In genomic region chr2:85577063-85577385, GRCh38 we compare ENCODE assay signal across 9 cellular contexts. TPM values are rescaled to one million over a fixed set of nuclear protein-coding genes. Genes with fewer than 3 reads are reported as not detected.
DNase-seq lines count a peak whose midpoint lies in the region; ATAC-seq, FAIRE-seq and TF ChIP-seq lines count a peak whose summit lies in the region.
"Had no signal": no experiment of that assay in that cellular context is flagged by ENCODE, and none has a peak within 500 bp of the region (broad histone marks: within the 10 kb centered on the region; RNA-seq: fewer than 3 reads in every experiment).

No MANE protein-coding gene starts in this region.

- H3K4me1 ChIP-seq in OCI-LY1 (ENCODE audit: insufficient read depth, low read length, severe bottlenecking) (peaks cover 27% of the 10 kb centered on the region), H1 (replicated peaks in 1 of 4; ENCODE audit: control insufficient read depth in 3 of 4, insufficient read depth in 4 of 4, low read length in 3 of 4) (peaks cover 2 to 14% (median 7%) of the 10 kb centered on the region in 4 experiments), neutrophil (ENCODE audit: control insufficient read depth in 1 of 2, insufficient read depth in 1 of 2, low read depth in 1 of 2, low read length in 1 of 2) (peaks cover 36 to 37% of the 10 kb centered on the region in 2 experiments)

- H2BK12ac ChIP-seq in H1 (ENCODE audit: low read depth, low read length) = no peak overlapping the region

- H3K79me2 ChIP-seq in OCI-LY1 (ENCODE audit: insufficient read depth, low read length) (no peaks in the 10 kb centered on the region), H1 (ENCODE audit: control insufficient read depth in 1 of 2, insufficient read depth in 2 of 2, low read length in 2 of 2) (no peaks in the 10 kb centered on the region)

- no peak overlapping the region for H2AFZ ChIP-seq in OCI-LY1 (ENCODE audit: low read length)
- no peak overlapping the region for H2AFZ ChIP-seq in H1 (ENCODE audit: low read length)

- peaks cover 36% of the 10 kb centered on the region for H3K36me3 Mint-ChIP-seq in CD4-positive, alpha-beta T cell (ENCODE audit: low read depth)

- no peak for ATAC-seq in CD4-positive, alpha-beta T cell (ENCODE audit: poor library complexity)
- no peak for ATAC-seq in GM19463 (IDR thresholded peaks at IDR 0.05; ENCODE audit: unreplicated experiment)

- H3K14ac ChIP-seq in H1 (ENCODE audit: insufficient read length) = no peak overlapping the region

- DNase-seq in CD4-positive, alpha-beta T cell = no peak
- no peak for DNase-seq in H1 (ENCODE audit: low read depth in 1 of 2, low spot score in 2 of 2)
- DNase-seq in D721Med (ENCODE audit: insufficient read length, low spot score) = no peak
- DNase-seq in SIG-M5 (lab: John Stamatoyannopoulos, UW) = no peak
- no peak for DNase-seq in SKM-1 treated with dmso at 0.1 percent for 144 hours (lab: John Stamatoyannopoulos, UW; ENCODE audit: unreplicated experiment)

- no peak overlapping the region for H3K18ac ChIP-seq in H1 (ENCODE audit: extremely low read depth, low read length)

- 75% methylated on average over 1 of the region's 3 CpGs; no CpG with 5 or more reads in 1 of the 2 experiments for WGBS in H1 (ENCODE audit: extremely low coverage in 1 of 2, insufficient coverage in 1 of 2, insufficient read length in 1 of 2, insufficient replicate concordance in 2 of 2, low coverage in 1 of 2, low lambda C conversion rate in 2 of 2, missing lambda C conversion rate in 1 of 2), 2 experiments

- H3K27ac Mint-ChIP-seq in CD4-positive, alpha-beta T cell = peak overlapping the region; percentile 94

- POLR2A ChIA-PET in CD4-positive, alpha-beta T cell (lab: Charles Lee) = interaction anchor here (1.4 to 4.5 kb wide), 6 partner anchors 11 to 249 kb away, joined by 3 to 19 read pairs (median 8); partner anchors contain the start of genes GGCX, RNF181, SH2D6 and TGOLN2
- POLR2A ChIA-PET in H1 (lab: Charles Lee; ENCODE audit: partially characterized antibody) = interaction anchor here (0.6 to 4.1 kb wide), 15 partner anchors 10 to 492 kb away, joined by 3 to 28 read pairs (median 6); partner anchors contain the start of genes C2orf68, ELMOD3, GGCX and MAT2A

- H3K23ac ChIP-seq in H1 (ENCODE audit: insufficient read length) = no peak overlapping the region

- no peak overlapping the region for H2BK5ac ChIP-seq in H1 (ENCODE audit: low read depth, low read length)

- intact Hi-C loops in CD4-positive, alpha-beta T cell (cut with DNase I, micrococcal nuclease) = no loop called here

- no peaks in the 10 kb centered on the region for H3K9me3 ChIP-seq in CD4-positive, alpha-beta T cell (ENCODE audit: control insufficient read depth, low read length)
- H3K9me3 ChIP-seq in OCI-LY1 (ENCODE audit: low read length) (no peaks in the 10 kb centered on the region), H1 (ENCODE audit: insufficient read depth in 2 of 2, low read depth in 1 of 2, low read length in 1 of 2) (no peaks in the 10 kb centered on the region), neutrophil (no peaks in the 10 kb centered on the region)

- H3K9me3 Mint-ChIP-seq in CD4-positive, alpha-beta T cell = no peaks in the 10 kb centered on the region

- H4K8ac ChIP-seq in H1 (ENCODE audit: extremely low read depth, insufficient read depth, low read length) = no peak overlapping the region

- no peak for TF ChIP-seq EP300 in H1 (IDR thresholded peaks at IDR 0.05; ENCODE audit: borderline replicate concordance in 1 of 2, low read depth in 2 of 2, low read length in 2 of 2)

- peaks cover 38% of the 10 kb centered on the region for H3K4me1 Mint-ChIP-seq in CD4-positive, alpha-beta T cell (ENCODE audit: low read depth)

- H3K79me1 ChIP-seq in H1 (ENCODE audit: low read depth, low read length) = no peaks in the 10 kb centered on the region; the same call in 1 of the 2 replicates

- no peaks in the 10 kb centered on the region for H3F3A ChIP-seq in OCI-LY1 (ENCODE audit: insufficient read depth, low read length)

- no peak overlapping the region for H2BK120ac ChIP-seq in H1 (replicated peaks; ENCODE audit: low read depth, low read length)

- H4K5ac ChIP-seq in H1 (ENCODE audit: insufficient read length, low read depth, low read length) = no peak overlapping the region

- H4K20me1 ChIP-seq in OCI-LY1 (ENCODE audit: insufficient read depth, low read length) = no peaks in the 10 kb centered on the region
- H4K20me1 ChIP-seq in H1 (replicated peaks in 1 of 2; ENCODE audit: control insufficient read depth in 1 of 2, insufficient read depth in 2 of 2, low read length in 2 of 2) = peaks cover 0 to 2% of the 10 kb centered on the region in 2 experiments

- H3K27me3 ChIP-seq in CD4-positive, alpha-beta T cell (ENCODE audit: control insufficient read depth, insufficient read depth, low read length) = no peaks in the 10 kb centered on the region
- H3K27me3 ChIP-seq in OCI-LY1 (ENCODE audit: insufficient read depth, low read length) (no peaks in the 10 kb centered on the region), H1 (replicated peaks in 1 of 4; ENCODE audit: control insufficient read depth in 3 of 4, extremely low read depth in 1 of 4, insufficient read depth in 3 of 4, low read length in 3 of 4) (peaks cover 0 to 9% (median under 1%) of the 10 kb centered on the region in 4 experiments; a peak in 1 of 7 replicates), neutrophil (no peaks in the 10 kb centered on the region)

- FAIRE-seq in H1 (lab: Jason Lieb, UNC) (no peak), D721Med (lab: Jason Lieb, UNC) (no peak)
- FAIRE-seq: TTC549 had no signal

- TF ChIP-seq CTCF in CD4-positive, alpha-beta T cell (IDR thresholded peaks at IDR 0.05) = no peak
- TF ChIP-seq CTCF in OCI-LY1 (IDR thresholded peaks at IDR 0.05; ENCODE audit: low read length) (no peak), H1 (IDR thresholded peaks at IDR 0.05; ENCODE audit: control extremely low read depth in 1 of 3, insufficient read depth in 1 of 3, low read depth in 1 of 3, low read length in 3 of 3) (no peak), neutrophil (IDR thresholded peaks at IDR 0.05) (no peak), D721Med (IDR thresholded peaks at IDR 0.05; ENCODE audit: insufficient read depth, missing control alignments) (no peak)

- H3K23me2 ChIP-seq in H1 (ENCODE audit: low read depth, low read length) = peaks cover 2% of the 10 kb centered on the region; the same call in 1 of the 2 replicates

- H3K27me3 Mint-ChIP-seq in CD4-positive, alpha-beta T cell = no peaks in the 10 kb centered on the region

- TF ChIP-seq POLR2A in H1 (IDR thresholded peaks at IDR 0.05; ENCODE audit: control extremely low read depth in 1 of 2, low read depth in 2 of 2, low read length in 2 of 2) = no peak

- H3K56ac ChIP-seq in H1 (replicated peaks; ENCODE audit: insufficient read length, low read depth, low read length) = no peak overlapping the region

- peak overlapping the region; percentile 47 for H3K27ac ChIP-seq in CD4-positive, alpha-beta T cell (ENCODE audit: low read depth, low read length)
- H3K27ac ChIP-seq in OCI-LY1 (ENCODE audit: low read depth, low read length, poor library complexity, severe bottlenecking) = no peak overlapping the region
- no peak overlapping the region for H3K27ac ChIP-seq in H1 (ENCODE audit: low read depth, low read length)
- H3K27ac ChIP-seq in neutrophil = peak overlapping the region; percentile 72

- CTCF ChIA-PET in CD4-positive, alpha-beta T cell (lab: Charles Lee) = interaction anchor here (0.9 to 1.4 kb wide), 2 partner anchors 25 to 60 kb away, joined by 3 to 6 read pairs; no protein-coding TSS in a partner anchor
- CTCF ChIA-PET in H1 (lab: Charles Lee; ENCODE audit: partially characterized antibody) = interaction anchor here (1.9 kb wide), 1 partner anchor 14 kb away, joined by 7 read pairs; no protein-coding TSS in a partner anchor

- H2BK20ac ChIP-seq in H1 (ENCODE audit: low read length) = no peak overlapping the region

- H3K4me3 ChIP-seq in OCI-LY1 (ENCODE audit: low read depth, low read length, poor library complexity, severe bottlenecking) = peak overlapping the region; percentile 71
- peak overlapping the region in 2 of 4 experiments; percentile 32 to 62; a peak in 2 of 8 replicates for H3K4me3 ChIP-seq in H1 (ENCODE audit: extremely low read depth in 1 of 4, insufficient read depth in 2 of 4, low read depth in 3 of 4, low read length in 4 of 4)
- H3K4me3 ChIP-seq in neutrophil (ENCODE audit: low read depth in 1 of 2, low read length in 1 of 2) = peak overlapping the region; percentile 45 to 49

- H3K9ac ChIP-seq in OCI-LY1 (ENCODE audit: low read length) (peak overlapping the region; percentile 73; the same call in 1 of the 2 replicates), H1 (replicated peaks in 1 of 4; ENCODE audit: extremely low read depth in 1 of 4, low read depth in 3 of 4, low read length in 3 of 4) (no peak overlapping the region)

- no peak overlapping the region for H2BK15ac ChIP-seq in H1 (ENCODE audit: low read length)

- H3K4me2 ChIP-seq in OCI-LY1 (ENCODE audit: low read length) (peak overlapping the region; percentile 96), H1 (ENCODE audit: insufficient read depth in 1 of 2, low read depth in 2 of 2, low read length in 2 of 2) (peak overlapping the region; percentile 78 to 79)

- no peak for TF ChIP-seq RAD21 in H1 (IDR thresholded peaks at IDR 0.05 in 1 of 2, conservative IDR thresholded peaks at IDR 0.05 in 1 of 2; ENCODE audit: low read depth in 2 of 2, low read length in 2 of 2)

- H4K91ac ChIP-seq in H1 (replicated peaks; ENCODE audit: insufficient read length, low read length) = no peak overlapping the region

- peaks cover 26% of the 10 kb centered on the region for H3K36me3 ChIP-seq in OCI-LY1 (ENCODE audit: insufficient read depth, low read length)
- no peaks in the 10 kb centered on the region for H3K36me3 ChIP-seq in H1 (ENCODE audit: control insufficient read depth in 2 of 4, insufficient read depth in 4 of 4, low read length in 3 of 4)
- H3K36me3 ChIP-seq in neutrophil = no peaks in the 10 kb centered on the region

- H3K4ac ChIP-seq in H1 (replicated peaks; ENCODE audit: insufficient read length, low read depth, low read length) = no peak overlapping the region

- H3K9me2 ChIP-seq in OCI-LY1 (ENCODE audit: low read depth, low read length) = no peaks in the 10 kb centered on the region

- H2AK5ac ChIP-seq in H1 (ENCODE audit: low read depth, low read length) = no peak overlapping the region

- peak overlapping the region; percentile 93 for H3K4me3 Mint-ChIP-seq in CD4-positive, alpha-beta T cell

RNA-seq across cellular contexts. Expression of gene VAMP8, which starts 0.4 kb away (rescaled TPM):
- 10 to 100 TPM; 32.3 to 37.3 TPM for total RNA-seq in CD4-positive, alpha-beta T cell
- 34.4 and 38.1 TPM in 2 replicates for total RNA-seq in H1 (2021; fragmentation: NEBNext Ultra II Directional; extraction: Animal tissue kit (Norgen Biotek cat#: 25700))
- 55.2 and 69.7 TPM in 2 replicates for polyA plus RNA-seq in H1 (2011; rRNA removed)
- polyA plus RNA-seq in H1 (2011; cell fraction: cytosol; rRNA removed) = 60.1 TPM
- 18.0 TPM for polyA plus RNA-seq in H1 (2011; cell fraction: nucleus; rRNA removed)
- 47.6 to 56.1 TPM (median 49.2 TPM) in 4 replicates for polyA plus RNA-seq in H1 (2012, experiment 1 of 2)
- 57.3 TPM for polyA plus RNA-seq in H1 (2012, experiment 2 of 2)
- polyA plus RNA-seq in H1 (2013, experiment 1 of 2) = 59.3 TPM
- polyA plus RNA-seq in H1 (2013, experiment 2 of 2) = 60.5 TPM
- 11.0 and 15.1 TPM in 2 replicates for polyA minus RNA-seq in H1 (2011; rRNA and poly(A)+ RNA removed)
- 6.2 TPM for polyA minus RNA-seq in H1 (2011; cell fraction: cytosol; rRNA and poly(A)+ RNA removed)
- 5.6 TPM for polyA minus RNA-seq in H1 (2011; cell fraction: nucleus; rRNA and poly(A)+ RNA removed)

RNA-seq across cellular contexts. Expression of gene VAMP5, which starts 7.2 kb away (rescaled TPM):
- total RNA-seq in CD4-positive, alpha-beta T cell = 10 to 100 TPM; 17.0 to 17.2 TPM
- total RNA-seq in H1 (2021; fragmentation: NEBNext Ultra II Directional; extraction: Animal tissue kit (Norgen Biotek cat#: 25700)) = 4.7 and 5.2 TPM in 2 replicates
- 13.4 and 14.2 TPM in 2 replicates for polyA plus RNA-seq in H1 (2011; rRNA removed)
- polyA plus RNA-seq in H1 (2011; cell fraction: cytosol; rRNA removed) = 10.9 TPM
- 11.4 TPM for polyA plus RNA-seq in H1 (2011; cell fraction: nucleus; rRNA removed)
- polyA plus RNA-seq in H1 (2012, experiment 1 of 2) = 4.9 to 9.1 TPM (median 7.5 TPM) in 4 replicates
- polyA plus RNA-seq in H1 (2012, experiment 2 of 2) = 10.2 TPM
- polyA plus RNA-seq in H1 (2013, experiment 1 of 2) = 7.4 TPM
- polyA plus RNA-seq in H1 (2013, experiment 2 of 2) = 7.8 TPM
- polyA minus RNA-seq in H1 (2011; rRNA and poly(A)+ RNA removed) = 3.0 and 3.4 TPM in 2 replicates
- 1.8 TPM for polyA minus RNA-seq in H1 (2011; cell fraction: cytosol; rRNA and poly(A)+ RNA removed)
- not detected for polyA minus RNA-seq in H1 (2011; cell fraction: nucleus; rRNA and poly(A)+ RNA removed)

RNA-seq across cellular contexts. Expression of gene GGCX, which starts 15.7 kb away (rescaled TPM):
- 10 to 100 TPM; 22.9 to 27.6 TPM for total RNA-seq in CD4-positive, alpha-beta T cell
- 33.8 and 36.1 TPM in 2 replicates for total RNA-seq in H1 (2021; fragmentation: NEBNext Ultra II Directional; extraction: Animal tissue kit (Norgen Biotek cat#: 25700))
- polyA plus RNA-seq in H1 (2011; rRNA removed) = 29.4 and 47.8 TPM in 2 replicates
- 34.9 TPM for polyA plus RNA-seq in H1 (2011; cell fraction: cytosol; rRNA removed)
- 40.6 TPM for polyA plus RNA-seq in H1 (2011; cell fraction: nucleus; rRNA removed)
- polyA plus RNA-seq in H1 (2012, experiment 1 of 2) = 26.7 to 32.0 TPM (median 29.0 TPM) in 4 replicates
- 31.1 TPM for polyA plus RNA-seq in H1 (2012, experiment 2 of 2)
- polyA plus RNA-seq in H1 (2013, experiment 1 of 2) = 34.0 TPM
- 33.7 TPM for polyA plus RNA-seq in H1 (2013, experiment 2 of 2)
- 57.4 and 67.9 TPM in 2 replicates for polyA minus RNA-seq in H1 (2011; rRNA and poly(A)+ RNA removed)
- polyA minus RNA-seq in H1 (2011; cell fraction: cytosol; rRNA and poly(A)+ RNA removed) = 19.6 TPM
- 45.0 TPM for polyA minus RNA-seq in H1 (2011; cell fraction: nucleus; rRNA and poly(A)+ RNA removed)

RNA-seq across cellular contexts. Expression of gene RNF181, which starts 18.5 kb away (rescaled TPM):
- 10 to 100 TPM; 41.5 to 43.8 TPM for total RNA-seq in CD4-positive, alpha-beta T cell
- 97.2 and 99.5 TPM in 2 replicates for total RNA-seq in H1 (2021; fragmentation: NEBNext Ultra II Directional; extraction: Animal tissue kit (Norgen Biotek cat#: 25700))
- 398 and 514 TPM in 2 replicates for polyA plus RNA-seq in H1 (2011; rRNA removed)
- 335 TPM for polyA plus RNA-seq in H1 (2011; cell fraction: cytosol; rRNA removed)
- 327 TPM for polyA plus RNA-seq in H1 (2011; cell fraction: nucleus; rRNA removed)
- polyA plus RNA-seq in H1 (2012, experiment 1 of 2) = 151 to 246 TPM (median 213 TPM) in 4 replicates
- polyA plus RNA-seq in H1 (2012, experiment 2 of 2) = 395 TPM
- 279 TPM for polyA plus RNA-seq in H1 (2013, experiment 1 of 2)
- 252 TPM for polyA plus RNA-seq in H1 (2013, experiment 2 of 2)
- 113 and 120 TPM in 2 replicates for polyA minus RNA-seq in H1 (2011; rRNA and poly(A)+ RNA removed)
- polyA minus RNA-seq in H1 (2011; cell fraction: cytosol; rRNA and poly(A)+ RNA removed) = 36.7 TPM
- 67.3 TPM for polyA minus RNA-seq in H1 (2011; cell fraction: nucleus; rRNA and poly(A)+ RNA removed)

RNA-seq across cellular contexts. Expression of gene TMEM150A, which starts 25.5 kb away (rescaled TPM):
- total RNA-seq in CD4-positive, alpha-beta T cell = 1 to 10 TPM; 6.6 to 7.0 TPM
- total RNA-seq in H1 (2021; fragmentation: NEBNext Ultra II Directional; extraction: Animal tissue kit (Norgen Biotek cat#: 25700)) = 19.8 and 22.4 TPM in 2 replicates
- polyA plus RNA-seq in H1 (2011; rRNA removed) = 29.9 and 42.6 TPM in 2 replicates
- 21.6 TPM for polyA plus RNA-seq in H1 (2011; cell fraction: cytosol; rRNA removed)
- polyA plus RNA-seq in H1 (2011; cell fraction: nucleus; rRNA removed) = 95.9 TPM
- 12.3 to 22.2 TPM (median 20.1 TPM) in 4 replicates for polyA plus RNA-seq in H1 (2012, experiment 1 of 2)
- 19.3 TPM for polyA plus RNA-seq in H1 (2012, experiment 2 of 2)
- polyA plus RNA-seq in H1 (2013, experiment 1 of 2) = 17.5 TPM
- 17.1 TPM for polyA plus RNA-seq in H1 (2013, experiment 2 of 2)
- polyA minus RNA-seq in H1 (2011; rRNA and poly(A)+ RNA removed) = 12.1 and 19.4 TPM in 2 replicates
- polyA minus RNA-seq in H1 (2011; cell fraction: cytosol; rRNA and poly(A)+ RNA removed) = 5.9 TPM
- 14.9 TPM for polyA minus RNA-seq in H1 (2011; cell fraction: nucleus; rRNA and poly(A)+ RNA removed)

Comparison
In these comparisons a context has a peak if more than half of its experiments do, and no peak if none do; other contexts are left out.
1. H3K27ac ChIP-seq: peak in CD4-positive, alpha-beta T cell (single experiment) and neutrophil (single experiment); none in OCI-LY1 (single experiment) and H1 (single experiment).